In the genomic region with DNA sequence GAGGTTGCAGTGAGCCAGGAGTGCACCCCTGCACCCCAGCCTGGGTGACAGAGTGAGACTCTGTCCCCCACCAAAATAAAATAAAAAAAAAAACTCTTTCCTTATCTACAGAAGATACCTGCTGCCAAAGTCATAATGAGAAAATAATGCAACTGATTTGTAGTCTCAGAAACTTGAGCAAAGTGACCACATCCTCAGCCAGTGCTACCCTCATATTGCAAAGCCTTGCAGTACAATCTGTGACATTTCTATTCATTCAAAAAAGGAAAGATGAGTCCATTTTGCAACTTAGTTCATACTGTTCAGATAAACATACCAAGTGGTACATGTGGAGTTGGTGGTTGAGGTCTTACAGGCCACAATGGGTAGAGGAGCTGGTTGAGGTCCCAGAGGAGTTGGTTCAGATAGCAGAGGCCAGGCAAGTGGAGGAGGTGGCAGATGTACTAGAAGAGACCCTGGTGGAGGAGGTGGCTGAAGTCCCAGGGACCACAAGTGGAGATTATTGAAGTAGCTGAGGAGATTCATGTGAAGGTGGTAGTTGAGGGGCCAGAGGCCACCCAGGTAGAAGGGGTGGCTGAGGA, we compare ENCODE assay signal across 18 cellular contexts. TPM values are rescaled to one million over a fixed set of nuclear protein-coding genes. Genes with fewer than 3 reads are reported as not detected.
"Had no signal": no experiment of that assay in that cellular context is flagged by ENCODE, and none has a peak within 500 bp of the region (broad histone marks: within the 10 kb centered on the region; RNA-seq: fewer than 3 reads in every experiment).

No MANE protein-coding gene starts in this region.

- H3K4me3 ChIP-seq: cardiac muscle cell, dorsolateral prefrontal cortex, gastrocnemius medialis, heart right ventricle, lower lobe of right lung, skin epidermis had no signal

- H3K36me3 ChIP-seq: cardiac muscle cell, gastrocnemius medialis, heart right ventricle, lower lobe of right lung had no signal

- ATAC-seq: gastrocnemius medialis, left cardiac atrium had no signal

- H3K27me3 ChIP-seq: gastrocnemius medialis had no signal

- H3K27ac ChIP-seq: cardiac muscle cell, gastrocnemius medialis, heart right ventricle, lower lobe of right lung, skin epidermis had no signal

- H3K9me3 ChIP-seq: gastrocnemius medialis, heart right ventricle, lower lobe of right lung had no signal

- DNase-seq: activated CD8-positive, alpha-beta memory T cell treated with anti-CD3 and anti-CD28 coated beads for 24 hours; activated naive CD4-positive, alpha-beta T cell treated with anti-CD3 and anti-CD28 coated beads, Interleukin-2, amount 50 U/mL, for 16 hours; activated T-cell treated with anti-CD3 and anti-CD28 coated beads for 4 hours; erythroblast; gastrocnemius medialis; left cardiac atrium; lower lobe of right lung; right cardiac atrium; stimulated activated CD4-positive, alpha-beta T cell treated with anti-CD3 and anti-CD28 coated beads, Interleukin-15, amount 100 ng/mL, for 24 hours; stimulated activated CD4-positive, alpha-beta T cell treated with anti-CD3 and anti-CD28 coated beads, Interleukin-4, amount 100 ng/mL, for 1 hour; stimulated activated naive CD4-positive, alpha-beta T cell; trophoblast cell had no signal

- H3K4me1 ChIP-seq: gastrocnemius medialis, lower lobe of right lung had no signal

RNA-seq across cellular contexts. Expression of a gene that starts 6.5 kb away (rescaled TPM):
- total RNA-seq: lower lobe of right lung had no signal

RNA-seq across cellular contexts. Expression of a gene that starts 54.3 kb away (rescaled TPM):
- total RNA-seq: gastrocnemius medialis; progenitor cell of endocrine pancreas; T-helper 2 cell treated with Interferon-gamma antibody and Interleukin-4, amounts not matched to agents 100 ng/mL and 5 ng/mL, for 36 hours had no signal
